8 cellular contexts compared by ENCODE assay signal in the genomic region with DNA sequence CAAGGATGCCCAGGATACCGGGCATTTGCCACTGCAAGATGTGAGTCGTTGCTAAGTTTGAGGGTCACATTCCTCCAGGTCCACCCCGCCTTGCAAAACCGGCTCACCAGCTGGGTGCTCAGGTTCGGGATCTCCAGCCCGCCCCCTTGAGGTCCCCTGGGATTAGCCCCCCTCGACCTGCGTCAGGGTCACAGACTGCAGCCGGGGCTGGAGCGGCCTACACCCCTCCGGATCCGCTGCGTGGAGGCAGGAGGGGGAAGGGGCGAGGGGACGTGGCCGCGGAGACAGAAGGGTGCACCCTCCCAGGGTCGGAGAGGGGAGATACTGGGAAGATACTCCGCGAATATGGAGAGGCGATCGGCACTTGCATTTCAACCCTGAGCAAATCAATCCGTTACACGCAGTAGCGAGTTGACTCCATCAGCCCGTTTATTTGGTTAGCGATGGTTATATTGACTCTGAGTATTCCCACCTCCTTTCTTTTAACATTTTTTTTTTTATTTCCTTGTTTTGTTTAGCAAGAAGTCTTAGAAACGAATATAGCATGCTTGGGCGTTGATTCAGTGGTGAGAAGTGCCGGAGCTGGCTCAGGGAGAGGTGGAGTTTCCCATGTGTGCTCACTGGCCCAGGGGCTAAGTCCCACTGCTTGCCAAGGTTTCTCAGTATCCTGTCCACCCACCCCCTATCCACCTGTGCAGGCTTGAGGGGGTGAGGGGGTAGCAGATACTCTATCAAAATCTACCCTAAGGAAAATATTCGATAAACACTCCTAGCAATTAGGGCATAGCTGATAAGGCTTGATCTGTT. TPM values are rescaled to one million over a fixed set of nuclear protein-coding genes. Genes with fewer than 3 reads are reported as not detected.
A peak's percentile ranks its signal among the peaks of the same experiment; 100 is the strongest.
DNase-seq lines count a peak whose midpoint lies in the region; ATAC-seq and TF ChIP-seq lines count a peak whose summit lies in the region.

No MANE protein-coding gene starts in this region.

- TF ChIP-seq POLR2A in HCT116 (IDR thresholded peaks at IDR 0.05; ENCODE audit: borderline replicate concordance, extremely low read depth, insufficient read depth, insufficient read length) = no peak
- no peak for TF ChIP-seq POLR2A in esophagus squamous epithelium (IDR thresholded peaks at IDR 0.05)

- RAD21 ChIA-PET in HCT116 (lab: Charles Lee; ENCODE audit: low non-redundant PET in 1 of 2, low total read pairs in 2 of 2, uncharacterized antibody in 2 of 2, unreplicated experiment in 2 of 2) = no interaction called here

- H3K9me2 ChIP-seq in HCT116 (ENCODE audit: insufficient read depth) = no peaks in the 10 kb centered on the region

- peaks cover 9 to 17% of the 10 kb centered on the region in 2 experiments; a peak in 3 of 4 replicates for H3K4me1 ChIP-seq in HCT116 (ENCODE audit: control insufficient read depth in 1 of 2, insufficient read depth in 2 of 2, low read length in 2 of 2)
- peaks cover 6 to 51% (median 14%) of the 10 kb centered on the region in 3 donors for H3K4me1 ChIP-seq in esophagus squamous epithelium
- H3K4me1 ChIP-seq in mucosa of stomach (ENCODE audit: control insufficient read depth, insufficient read depth, low read length) = peaks cover 11% of the 10 kb centered on the region
- peaks cover 2% of the 10 kb centered on the region for H3K4me1 ChIP-seq in urinary bladder (ENCODE audit: insufficient read depth)

- TF ChIP-seq CTCF in HCT116 (IDR thresholded peaks at IDR 0.05 in 2 of 3, conservative IDR thresholded peaks at IDR 0.05 in 1 of 3; ENCODE audit: borderline replicate concordance in 1 of 3, insufficient read depth in 1 of 3, low read depth in 2 of 3, low read length in 2 of 3) (peak in 1 of 3 experiments; percentile 17; a peak in 1 of 6 replicates), esophagus squamous epithelium (IDR thresholded peaks at IDR 0.05) (no peak)

- H3K27me3 ChIP-seq in HCT116 (ENCODE audit: insufficient read depth, low read length) = no peaks in the 10 kb centered on the region
- H3K27me3 ChIP-seq in esophagus squamous epithelium = no peaks in the 10 kb centered on the region
- no peaks in the 10 kb centered on the region for H3K27me3 ChIP-seq in mucosa of stomach (ENCODE audit: control insufficient read depth, insufficient read depth, low read length)

- no peaks in the 10 kb centered on the region for H4K20me1 ChIP-seq in HCT116 (ENCODE audit: insufficient read depth)

- H3K79me2 ChIP-seq in HCT116 (ENCODE audit: insufficient read depth, low read length) = peaks cover 15% of the 10 kb centered on the region

- H3K9me3 ChIP-seq in HCT116 (ENCODE audit: control insufficient read depth in 1 of 2, insufficient read depth in 1 of 2, low read depth in 1 of 2, low read length in 2 of 2) (no peaks in the 10 kb centered on the region), esophagus squamous epithelium (no peaks in the 10 kb centered on the region), mucosa of stomach (ENCODE audit: control insufficient read depth, low read length) (no peaks in the 10 kb centered on the region)

- POLR2A ChIA-PET in HCT116 (lab: Charles Lee) = no interaction called here

- ATAC-seq in HCT116 = peak; percentile 26

- H3K4me3 ChIP-seq in HCT116 (replicated peaks in 1 of 2; ENCODE audit: low read depth in 1 of 2, low read length in 2 of 2) (peak overlapping the region; percentile 80), esophagus squamous epithelium (peak overlapping the region; percentile 79 to 99 (median 88)), mucosa of stomach (ENCODE audit: low read length) (peak overlapping the region; percentile 84), urinary bladder (ENCODE audit: low read depth, low read length) (peak overlapping the region; percentile 84)

- peak overlapping the region; percentile 83 for H3K4me2 ChIP-seq in HCT116 (ENCODE audit: low read length)

- intact Hi-C loops in HCT116 (cut with micrococcal nuclease) (no loop called here), esophagus squamous epithelium (cut with DNase I) (no loop called here)

- no peaks in the 10 kb centered on the region for H3K36me3 ChIP-seq in HCT116 (ENCODE audit: control insufficient read depth in 1 of 2, insufficient read depth in 2 of 2, low read length in 2 of 2)
- H3K36me3 ChIP-seq in esophagus squamous epithelium = no peaks in the 10 kb centered on the region
- H3K36me3 ChIP-seq in mucosa of stomach (ENCODE audit: control insufficient read depth, insufficient read depth, low read length) = no peaks in the 10 kb centered on the region
- H3K36me3 ChIP-seq in urinary bladder (ENCODE audit: insufficient read depth) = no peaks in the 10 kb centered on the region

- CTCF ChIA-PET in HCT116 (lab: Charles Lee) = interaction anchor here (0.9 kb wide), 1 partner anchor 131 kb away, joined by 3 read pairs; no protein-coding TSS in a partner anchor

- 2 to 3% methylated on average over 17 to 19 of the region's 31 CpGs for WGBS in esophagus squamous epithelium, 2 donors
- 9% methylated on average over 31 of the region's 31 CpGs for WGBS in urinary bladder

- BruUV-seq in HCT116 (replicated peaks; lab: Mats Ljungman, UMichigan) = no TSS peak

- H2AFZ ChIP-seq in HCT116 (ENCODE audit: low read depth, low read length, poor library complexity, severe bottlenecking) = no peak overlapping the region

- DNase-seq in NCI-H510A treated with DMSO at 0.1 percent for 48 hours (lab: John Stamatoyannopoulos, UW) (peak; percentile 22), NCI-H510A (lab: John Stamatoyannopoulos, UW) (no peak), HCT116 (ENCODE audit: low read depth, low spot score) (no peak), MV-4-11 (lab: John Stamatoyannopoulos, UW) (peak; percentile 40), esophagus squamous epithelium (lab: John Stamatoyannopoulos, UW) (no peak)
- peak; percentile 76 for DNase-seq in activated CD8-positive, alpha-beta memory T cell treated with anti-CD3 and anti-CD28 coated beads, Interleukin-2, amount 50 U/mL, for 48 hours

- H3K27ac ChIP-seq in HCT116 (ENCODE audit: low read depth, low read length) (peak overlapping the region; percentile 83), esophagus squamous epithelium (peak overlapping the region; percentile 86 to 98 (median 92)), urinary bladder (ENCODE audit: low read depth) (peak overlapping the region; percentile 82)

- no peak for TF ChIP-seq RAD21 in HCT116 (IDR thresholded peaks at IDR 0.05; ENCODE audit: low read depth)

- peak overlapping the region; percentile 75 for H3K9ac ChIP-seq in HCT116 (ENCODE audit: low read length)
- H3K9ac ChIP-seq in mucosa of stomach (ENCODE audit: low read length) = peak overlapping the region; percentile 76

TF ChIP-seq in HCT116, 20 proteins besides CTCF, POLR2A, EP300 and RAD21 (continues in another document):
- TF ChIP-seq, protein P1, sequence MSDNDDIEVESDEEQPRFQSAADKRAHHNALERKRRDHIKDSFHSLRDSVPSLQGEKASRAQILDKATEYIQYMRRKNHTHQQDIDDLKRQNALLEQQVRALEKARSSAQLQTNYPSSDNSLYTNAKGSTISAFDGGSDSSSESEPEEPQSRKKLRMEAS (IDR thresholded peaks at IDR 0.05) = no peak
- TF ChIP-seq CEBPB (IDR thresholded peaks at IDR 0.05; ENCODE audit: low read depth) (no peak), SIN3A (IDR thresholded peaks at IDR 0.05; ENCODE audit: low read depth) (no peak), EZH2phosphoT487 (IDR thresholded peaks at IDR 0.05; ENCODE audit: borderline replicate concordance) (no peak), ELF1 (IDR thresholded peaks at IDR 0.05; ENCODE audit: borderline replicate concordance, low read depth) (no peak), POLR2AphosphoS5 (IDR thresholded peaks at IDR 0.05; ENCODE audit: low read depth, low read length) (no peak), EGR1 (IDR thresholded peaks at IDR 0.05; ENCODE audit: low read depth) (no peak), SRF (IDR thresholded peaks at IDR 0.05; ENCODE audit: low read depth) (no peak), ZNF274 (IDR thresholded peaks at IDR 0.05; ENCODE audit: low read depth, low read length) (no peak), YY1 (IDR thresholded peaks at IDR 0.05; ENCODE audit: extremely low read depth, insufficient replicate concordance, low read depth, low read length) (no peak), SP1 (IDR thresholded peaks at IDR 0.05; ENCODE audit: low read depth) (no peak)
- TF ChIP-seq, protein P2, sequence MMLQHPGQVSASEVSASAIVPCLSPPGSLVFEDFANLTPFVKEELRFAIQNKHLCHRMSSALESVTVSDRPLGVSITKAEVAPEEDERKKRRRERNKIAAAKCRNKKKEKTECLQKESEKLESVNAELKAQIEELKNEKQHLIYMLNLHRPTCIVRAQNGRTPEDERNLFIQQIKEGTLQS (IDR thresholded peaks at IDR 0.05) = no peak
- TF ChIP-seq, protein P3, sequence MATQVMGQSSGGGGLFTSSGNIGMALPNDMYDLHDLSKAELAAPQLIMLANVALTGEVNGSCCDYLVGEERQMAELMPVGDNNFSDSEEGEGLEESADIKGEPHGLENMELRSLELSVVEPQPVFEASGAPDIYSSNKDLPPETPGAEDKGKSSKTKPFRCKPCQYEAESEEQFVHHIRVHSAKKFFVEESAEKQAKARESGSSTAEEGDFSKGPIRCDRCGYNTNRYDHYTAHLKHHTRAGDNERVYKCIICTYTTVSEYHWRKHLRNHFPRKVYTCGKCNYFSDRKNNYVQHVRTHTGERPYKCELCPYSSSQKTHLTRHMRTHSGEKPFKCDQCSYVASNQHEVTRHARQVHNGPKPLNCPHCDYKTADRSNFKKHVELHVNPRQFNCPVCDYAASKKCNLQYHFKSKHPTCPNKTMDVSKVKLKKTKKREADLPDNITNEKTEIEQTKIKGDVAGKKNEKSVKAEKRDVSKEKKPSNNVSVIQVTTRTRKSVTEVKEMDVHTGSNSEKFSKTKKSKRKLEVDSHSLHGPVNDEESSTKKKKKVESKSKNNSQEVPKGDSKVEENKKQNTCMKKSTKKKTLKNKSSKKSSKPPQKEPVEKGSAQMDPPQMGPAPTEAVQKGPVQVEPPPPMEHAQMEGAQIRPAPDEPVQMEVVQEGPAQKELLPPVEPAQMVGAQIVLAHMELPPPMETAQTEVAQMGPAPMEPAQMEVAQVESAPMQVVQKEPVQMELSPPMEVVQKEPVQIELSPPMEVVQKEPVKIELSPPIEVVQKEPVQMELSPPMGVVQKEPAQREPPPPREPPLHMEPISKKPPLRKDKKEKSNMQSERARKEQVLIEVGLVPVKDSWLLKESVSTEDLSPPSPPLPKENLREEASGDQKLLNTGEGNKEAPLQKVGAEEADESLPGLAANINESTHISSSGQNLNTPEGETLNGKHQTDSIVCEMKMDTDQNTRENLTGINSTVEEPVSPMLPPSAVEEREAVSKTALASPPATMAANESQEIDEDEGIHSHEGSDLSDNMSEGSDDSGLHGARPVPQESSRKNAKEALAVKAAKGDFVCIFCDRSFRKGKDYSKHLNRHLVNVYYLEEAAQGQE (IDR thresholded peaks at IDR 0.05; ENCODE audit: low read depth) = no peak

RNA-seq across cellular contexts. Expression of a gene that starts 1.0 kb away (rescaled TPM):
- total RNA-seq in HCT116 (2021; ENCODE audit: unreplicated experiment) (12.3 TPM), esophagus squamous epithelium (10 to 100 TPM in 1 of 4 donors, 1 to 10 TPM in 3; 4.0 to 13.3 (median 7.0) TPM), urinary bladder (16.6 TPM)
- polyA plus RNA-seq in HCT116 (2012) = 7.6 and 9.1 TPM in 2 replicates
- 17.5 TPM for polyA plus RNA-seq in urinary bladder

RNA-seq across cellular contexts. Expression of a gene that starts 35.4 kb away (rescaled TPM):
- 13.7 TPM for total RNA-seq in HCT116 (2021; ENCODE audit: unreplicated experiment)
- 18.5 and 24.2 TPM in 2 replicates for polyA plus RNA-seq in HCT116 (2012)
- 10 to 100 TPM; 28.1 to 47.7 (median 32.3) TPM for total RNA-seq in esophagus squamous epithelium
- total RNA-seq in urinary bladder = 31.4 TPM
- 30.0 TPM for polyA plus RNA-seq in urinary bladder

Comparison
In these comparisons a context has a peak if more than half of its experiments do, and no peak if none do; other contexts are left out.
1. DNase-seq: peak in NCI-H510A treated with DMSO at 0.1 percent for 48 hours (single experiment), MV-4-11 (single experiment) and activated CD8-positive, alpha-beta memory T cell treated with anti-CD3 and anti-CD28 coated beads, Interleukin-2, amount 50 U/mL, for 48 hours (single experiment); none in NCI-H510A (single experiment), HCT116 (single experiment) and esophagus squamous epithelium (single experiment).
2. Peak in every context shown above with its lines, with median percentiles within 50 percentile points of each other: H3K27ac ChIP-seq and H3K4me3 ChIP-seq.